8 cellular contexts compared by ENCODE assay signal in genomic region chr15:74302821-74303359, GRCh38.
DNase-seq lines count a peak whose midpoint lies in the region; ATAC-seq and TF ChIP-seq lines count a peak whose summit lies in the region.

No MANE protein-coding gene starts in this region.

- TF ChIP-seq CTCF in AG10803 (conservative IDR thresholded peaks at IDR 0.05; ENCODE audit: low read length) (peak; percentile 70), body of pancreas (IDR thresholded peaks at IDR 0.05) (peak; percentile 19 to 57 (median 42)), thyroid gland (IDR thresholded peaks at IDR 0.05) (peak; percentile 27 to 64 (median 54))

- intact Hi-C loops in body of pancreas (cut with DNase I) (no loop called here), thyroid gland (cut with DNase I) (loop anchor here (2.0 to 10.0 kb wide), 2 partner anchors 174 to 328 kb away; no protein-coding TSS in a partner anchor)

- DNase-seq in AG10803 (ENCODE audit: low read depth): no peak
- DNase-seq in GM23248: peak; percentile 56
- peak; percentile 25 for DNase-seq in OCI-M1 (lab: John Stamatoyannopoulos, UW)
- peak; percentile 23 to 45 (median 38) for DNase-seq in body of pancreas
- peak; percentile 82 for DNase-seq in left kidney (ENCODE audit: low read depth, low spot score)
- peak; percentile 55 to 58 for DNase-seq in thyroid gland
- no peak for DNase-seq in MV-4-11 (lab: John Stamatoyannopoulos, UW)

- WGBS in GM23248 (ENCODE audit: low coverage in 1 of 2, low lambda C conversion rate in 2 of 2, missing lambda C conversion rate in 2 of 2), 2 experiments: 44 to 45% methylated on average over 7 of the region's 7 CpGs
- WGBS in body of pancreas, 2 donors: 0 to 12% methylated on average over 2 to 7 of the region's 7 CpGs
- WGBS in thyroid gland, 2 donors: 34 to 37% methylated on average over 5 to 6 of the region's 7 CpGs

- no peak overlapping the region for H3K9ac ChIP-seq in GM23248

- H3K4me3 ChIP-seq in AG10803 (ENCODE audit: low read length) (no peak overlapping the region), GM23248 (no peak overlapping the region), body of pancreas (no peak overlapping the region), thyroid gland (replicated peaks in 1 of 3) (no peak overlapping the region)

- H3K27me3 ChIP-seq in GM23248 (replicated peaks; ENCODE audit: insufficient read depth) (no peaks in the 10 kb centered on the region; the same call in none of the 2 replicates), body of pancreas (peaks cover 0 to 16% of the 10 kb centered on the region in 2 donors), thyroid gland (no peaks in the 10 kb centered on the region)

- no peaks in the 10 kb centered on the region for H3K79me2 ChIP-seq in GM23248 (ENCODE audit: insufficient read depth)

- H4K20me1 ChIP-seq in GM23248 (ENCODE audit: insufficient read depth): no peaks in the 10 kb centered on the region

- ATAC-seq in body of pancreas (no peak), GM18505 (IDR thresholded peaks at IDR 0.05; ENCODE audit: unreplicated experiment) (no peak)

- H3F3A ChIP-seq in GM23248 (ENCODE audit: insufficient read depth): no peaks in the 10 kb centered on the region

- no peaks in the 10 kb centered on the region for H3K9me2 ChIP-seq in GM23248 (ENCODE audit: insufficient read depth)

- H2AFZ ChIP-seq in GM23248: no peak overlapping the region

- H3K27ac ChIP-seq in GM23248 (no peak overlapping the region), body of pancreas (no peak overlapping the region), thyroid gland (no peak overlapping the region)

- H3K4me2 ChIP-seq in GM23248 (ENCODE audit: unreplicated experiment): no peak overlapping the region

- TF ChIP-seq POLR2A in body of pancreas (IDR thresholded peaks at IDR 0.05) (no peak), thyroid gland (IDR thresholded peaks at IDR 0.05) (no peak), GM18505 (IDR thresholded peaks at IDR 0.05; ENCODE audit: borderline replicate concordance, extremely low read depth, insufficient read depth, insufficient read length) (no peak)

- H3K9me3 ChIP-seq in GM23248 (ENCODE audit: low read depth): no peaks in the 10 kb centered on the region
- no peaks in the 10 kb centered on the region for H3K9me3 ChIP-seq in body of pancreas
- H3K9me3 ChIP-seq in thyroid gland: no peaks in the 10 kb centered on the region

- H3K4me1 ChIP-seq in GM23248 (ENCODE audit: insufficient read depth) (no peaks in the 10 kb centered on the region), body of pancreas (no peaks in the 10 kb centered on the region), thyroid gland (no peaks in the 10 kb centered on the region)

- no peaks in the 10 kb centered on the region for H3K36me3 ChIP-seq in GM23248 (ENCODE audit: low read depth)
- no peaks in the 10 kb centered on the region for H3K36me3 ChIP-seq in body of pancreas (replicated peaks in 1 of 2; ENCODE audit: insufficient read depth in 1 of 2, low read depth in 2 of 2)
- H3K36me3 ChIP-seq in thyroid gland: no peaks in the 10 kb centered on the region

- in situ Hi-C loops in GM23248 (cut with MboI): loop anchor here (10.0 kb wide), 1 partner anchor 328 kb away; no protein-coding TSS in a partner anchor

Comparison
In these comparisons a context has a peak if more than half of its experiments do, and no peak if none do; other contexts are left out.
1. DNase-seq: peak in GM23248 (single experiment), OCI-M1 (single experiment), body of pancreas (4 of 4), left kidney (single experiment) and thyroid gland (2 of 2); none in AG10803 (single experiment) and MV-4-11 (single experiment).
2. Peak in every context shown above with its lines, with median percentiles within 50 percentile points of each other: CTCF ChIP-seq.